ENCODE assay signal across 28 cellular contexts in the genomic region with DNA sequence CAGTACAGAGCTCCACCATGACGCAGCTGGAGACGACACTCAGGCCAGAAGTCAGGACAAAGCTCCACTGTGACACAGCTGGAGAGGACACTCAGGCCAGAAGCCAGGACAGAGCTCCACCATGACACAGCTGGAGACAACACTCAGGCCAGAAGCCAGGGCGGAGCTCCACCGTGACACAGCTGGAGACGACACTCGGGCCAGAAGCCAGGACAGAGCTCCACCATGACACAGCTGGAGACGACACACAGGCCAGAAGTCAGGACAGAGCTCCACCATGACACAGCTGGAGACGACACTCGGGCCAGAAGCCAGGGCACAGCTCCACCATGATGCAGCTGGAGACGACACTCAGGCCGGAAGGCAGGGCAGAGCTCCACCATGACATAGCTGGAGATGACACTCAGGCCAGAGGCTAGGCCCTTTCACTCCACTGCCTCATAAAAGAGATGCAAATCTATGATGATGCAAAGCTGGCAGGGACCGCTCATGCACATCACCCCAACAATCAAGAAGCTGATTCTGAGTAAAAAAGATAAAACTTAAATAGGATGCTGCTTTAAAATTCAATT. TPM values are rescaled to one million over a fixed set of nuclear protein-coding genes. Genes with fewer than 3 reads are reported as not detected.
"Had no signal": no experiment of that assay in that cellular context is flagged by ENCODE, and none has a peak within 500 bp of the region (broad histone marks: within the 10 kb centered on the region; RNA-seq: fewer than 3 reads in every experiment).

No MANE protein-coding gene starts in this region.

- FAIRE-seq: astrocyte, pancreas had no signal

- H3K36me3 ChIP-seq: breast epithelium, lower lobe of right lung, neutrophil, pancreas, thoracic aorta, upper lobe of right lung, WERI-Rb-1 had no signal

- H3K27ac Mint-ChIP-seq: activated naive CD4-positive, alpha-beta T cell treated with anti-CD3 and anti-CD28 coated beads, Interleukin-2, amount 50 U/mL, for 24 hours; activated T-cell treated with anti-CD3 and anti-CD28 coated beads, Interleukin-2, amount 50 U/mL, for 72 hours; effector memory CD8-positive, alpha-beta T cell; mesothelial cell of epicardium; natural killer cell treated with Interleukin-12 subunit alpha and Interleukin-12 subunit beta and Interleukin-15 and Interleukin-18, amount 100 ng/mL, for 72 hours; stimulated activated effector memory CD8-positive, alpha-beta T cell treated with anti-CD3 and anti-CD28 coated beads, Interleukin-12 subunit alpha, Interleukin-12 subunit beta, amount 100 ng/mL, for 72 hours had no signal

- H3K4me1 ChIP-seq: breast epithelium, lower lobe of right lung, pancreas, upper lobe of right lung had no signal

- H3K9me3 Mint-ChIP-seq: effector memory CD8-positive, alpha-beta T cell; natural killer cell treated with Interleukin-12 subunit alpha and Interleukin-12 subunit beta and Interleukin-15 and Interleukin-18, amount 100 ng/mL, for 72 hours; stimulated activated effector memory CD8-positive, alpha-beta T cell treated with anti-CD3 and anti-CD28 coated beads, Interleukin-12 subunit alpha, Interleukin-12 subunit beta, amount 100 ng/mL, for 72 hours had no signal

- H3K36me3 Mint-ChIP-seq: activated naive CD4-positive, alpha-beta T cell treated with anti-CD3 and anti-CD28 coated beads, Interleukin-2, amount 50 U/mL, for 24 hours; mesothelial cell of epicardium; natural killer cell treated with Interleukin-12 subunit alpha and Interleukin-12 subunit beta and Interleukin-15 and Interleukin-18, amount 100 ng/mL, for 72 hours; stimulated activated effector memory CD8-positive, alpha-beta T cell treated with anti-CD3 and anti-CD28 coated beads, Interleukin-12 subunit alpha, Interleukin-12 subunit beta, amount 100 ng/mL, for 72 hours had no signal

- H3K27ac ChIP-seq: breast epithelium, hepatocyte, lower lobe of right lung, neutrophil, pancreas, thoracic aorta, upper lobe of right lung, WERI-Rb-1 had no signal

- H3K4me1 Mint-ChIP-seq: activated naive CD4-positive, alpha-beta T cell treated with anti-CD3 and anti-CD28 coated beads, Interleukin-2, amount 50 U/mL, for 24 hours; mesothelial cell of epicardium; stimulated activated effector memory CD8-positive, alpha-beta T cell treated with anti-CD3 and anti-CD28 coated beads, Interleukin-12 subunit alpha, Interleukin-12 subunit beta, amount 100 ng/mL, for 72 hours had no signal

- H3K4me3 Mint-ChIP-seq: activated naive CD4-positive, alpha-beta T cell treated with anti-CD3 and anti-CD28 coated beads, Interleukin-2, amount 50 U/mL, for 24 hours; activated T-cell treated with anti-CD3 and anti-CD28 coated beads, Interleukin-2, amount 50 U/mL, for 72 hours; effector memory CD8-positive, alpha-beta T cell; mesothelial cell of epicardium; natural killer cell treated with Interleukin-12 subunit alpha and Interleukin-12 subunit beta and Interleukin-15 and Interleukin-18, amount 100 ng/mL, for 72 hours; stimulated activated effector memory CD8-positive, alpha-beta T cell treated with anti-CD3 and anti-CD28 coated beads, Interleukin-12 subunit alpha, Interleukin-12 subunit beta, amount 100 ng/mL, for 72 hours had no signal

- H3K4me3 ChIP-seq: breast epithelium, hepatocyte, lower lobe of right lung, pancreas, smooth muscle cell, thoracic aorta, upper lobe of right lung had no signal

- H3K9me3 ChIP-seq: neutrophil, pancreas, thoracic aorta, upper lobe of right lung had no signal

- ATAC-seq: activated T-cell treated with anti-CD3 and anti-CD28 coated beads, Interleukin-2, amount 50 U/mL, for 72 hours; effector memory CD8-positive, alpha-beta T cell; left colon; lower lobe of right lung; natural killer cell treated with Interleukin-12 subunit alpha and Interleukin-12 subunit beta and Interleukin-15 and Interleukin-18, amount 100 ng/mL, for 72 hours; pancreas; sciatic nerve; stimulated activated effector memory CD8-positive, alpha-beta T cell treated with anti-CD3 and anti-CD28 coated beads, Interleukin-12 subunit alpha, Interleukin-12 subunit beta, amount 100 ng/mL, for 72 hours; upper lobe of right lung had no signal

- DNase-seq: activated CD4-positive, alpha-beta T cell treated with anti-CD3 and anti-CD28 coated beads, Interleukin-2, amount 50 U/mL, for 4 hours; activated effector memory CD4-positive, alpha-beta T cell treated with anti-CD3 and anti-CD28 coated beads, Interleukin-2, amount 50 U/mL, for 16 hours; activated T-cell treated with anti-CD3 and anti-CD28 coated beads, Interleukin-2, amount 50 U/mL, for 72 hours; dermis blood vessel endothelial cell; effector memory CD8-positive, alpha-beta T cell; foreskin fibroblast; left colon; lower lobe of right lung; pancreas; stimulated activated CD4-positive, alpha-beta T cell treated with anti-CD3 and anti-CD28 coated beads, Interleukin-4, amount 100 ng/mL, for 24 hours; T-helper 2 cell; upper lobe of right lung; WERI-Rb-1 had no signal

- H3K27me3 ChIP-seq: breast epithelium, hepatocyte, neutrophil, pancreas, upper lobe of right lung had no signal

RNA-seq across cellular contexts. Expression of a gene that starts 13.6 kb away (rescaled TPM):
- total RNA-seq: activated CD8-positive, alpha-beta memory T cell treated with anti-CD3 and anti-CD28 coated beads for 36 hours; astrocyte; breast epithelium; chondrocyte; hepatocyte; left colon; lower lobe of right lung; mesothelial cell of epicardium; natural killer cell treated with Interleukin-12 subunit alpha and Interleukin-12 subunit beta and Interleukin-15 and Interleukin-18, amount 100 ng/mL, for 72 hours; pancreas; pulmonary artery endothelial cell; sciatic nerve; smooth muscle cell; thoracic aorta; upper lobe of right lung had no signal
- polyA plus RNA-seq: adipose tissue, hepatocyte, pancreas, smooth muscle cell had no signal

RNA-seq across cellular contexts. Expression of a gene that starts 55.6 kb away (rescaled TPM):
- total RNA-seq: dermis blood vessel endothelial cell, pulmonary artery endothelial cell had no signal
- polyA plus RNA-seq: hepatocyte had no signal
